Comparison of ENCODE assay signal across 10 cellular contexts in the genomic region with DNA sequence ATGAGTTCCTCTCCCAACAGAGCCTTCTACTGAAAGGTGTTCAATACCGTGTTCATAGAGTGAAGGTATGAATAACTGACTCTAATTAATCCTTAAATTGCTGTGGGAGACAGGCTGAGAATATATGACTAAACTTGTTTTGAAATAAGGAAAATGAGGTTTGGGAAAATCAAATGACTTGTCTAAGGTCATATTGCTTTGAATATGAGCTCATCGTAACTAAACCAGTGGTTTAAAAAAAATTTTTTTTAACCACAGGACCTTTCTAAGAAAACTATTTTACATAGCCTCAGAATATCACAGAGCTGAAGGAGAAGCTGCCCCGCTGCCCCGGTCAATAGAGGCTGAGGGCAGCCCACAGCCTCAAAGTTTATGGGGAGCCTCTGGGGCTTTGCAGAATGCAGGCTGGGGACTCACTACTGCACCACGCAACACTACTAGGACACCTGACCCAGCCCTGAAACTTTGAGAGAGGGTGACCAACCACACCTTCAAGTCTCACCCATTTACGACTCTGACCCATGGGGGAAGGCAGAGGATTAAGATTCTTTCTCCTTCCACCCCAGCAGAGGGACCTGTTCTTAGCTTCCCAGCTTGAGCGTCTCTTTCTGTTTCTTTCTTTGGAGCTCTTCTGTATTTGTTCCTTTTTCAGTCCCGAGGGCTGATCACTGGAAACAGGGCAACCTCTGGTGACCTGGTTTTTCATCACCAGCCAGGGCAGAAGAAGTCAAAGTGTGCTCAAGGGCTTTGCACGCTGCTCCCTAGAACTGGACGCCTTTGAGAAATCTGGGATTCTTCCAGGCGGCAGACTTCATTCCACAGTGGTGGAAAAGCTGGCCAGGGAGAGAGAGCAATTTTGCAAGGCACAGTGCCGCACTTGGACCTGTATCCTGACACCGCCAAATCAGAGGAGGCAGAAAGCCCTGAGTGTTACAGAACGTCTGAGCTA.
DNase-seq lines count a peak whose midpoint lies in the region; ATAC-seq, FAIRE-seq and TF ChIP-seq lines count a peak whose summit lies in the region.
"Had no signal": no experiment of that assay in that cellular context is flagged by ENCODE, and none has a peak within 500 bp of the region (broad histone marks: within the 10 kb centered on the region; RNA-seq: fewer than 3 reads in every experiment).

No MANE protein-coding gene starts in this region.

- no peak overlapping the region for H3K9ac ChIP-seq in adipocyte (ENCODE audit: low read length)
- H3K9ac ChIP-seq in neural progenitor cell, result no peak overlapping the region

- WGBS in upper lobe of left lung, 2 donors, result 73 to 81% methylated on average over 14 of the region's 14 CpGs

- H3F3A ChIP-seq in neural progenitor cell (ENCODE audit: low read depth), result no peaks in the 10 kb centered on the region

- no peaks in the 10 kb centered on the region for H3K27me3 Mint-ChIP-seq in neural progenitor cell (ENCODE audit: insufficient read depth, low read depth)

- H2AFZ ChIP-seq in neural progenitor cell (replicated peaks), result peak overlapping the region; percentile 42

- H3K9me3 Mint-ChIP-seq in neural progenitor cell, result no peaks in the 10 kb centered on the region
- H3K9me3 Mint-ChIP-seq: T-helper 1 cell treated with Interleukin-12 subunit alpha and Interleukin-12 subunit beta and Interleukin-4 antibody, amounts not matched to agents 30 μg/mL and 1 μg/mL, for 36 hours had no signal

- no peak overlapping the region for H3K27ac ChIP-seq in neural progenitor cell
- no peak overlapping the region for H3K27ac ChIP-seq in upper lobe of left lung
- H3K27ac ChIP-seq: colonic mucosa had no signal

- peak; percentile 13 for TF ChIP-seq CTCF in neural progenitor cell (IDR thresholded peaks at IDR 0.05)
- TF ChIP-seq CTCF in upper lobe of left lung (IDR thresholded peaks at IDR 0.05), result no peak

- H3K4me1 Mint-ChIP-seq in neural progenitor cell, result peaks cover 17% of the 10 kb centered on the region

- no peak overlapping the region for H3K27ac Mint-ChIP-seq in neural progenitor cell
- H3K27ac Mint-ChIP-seq: T-helper 1 cell treated with Interleukin-12 subunit alpha and Interleukin-12 subunit beta and Interleukin-4 antibody, amounts not matched to agents 30 μg/mL and 1 μg/mL, for 36 hours had no signal

- DNase-seq in GM12891 (ENCODE audit: insufficient read length, low spot score) (no peak), adipocyte (ENCODE audit: low read depth) (no peak), neural progenitor cell (ENCODE audit: low spot score) (peak; percentile 8), NCI-H1694 treated with DMSO at 0.1 percent for 48 hours (lab: John Stamatoyannopoulos, UW) (no peak), upper lobe of left lung (no peak), NCI-H1436 treated with DMSO at 0.1 percent for 48 hours (lab: John Stamatoyannopoulos, UW) (no peak)
- DNase-seq: colonic mucosa had no signal

- H3K36me3 Mint-ChIP-seq in neural progenitor cell, result no peaks in the 10 kb centered on the region

- ATAC-seq in GM21737 (IDR thresholded peaks at IDR 0.05; ENCODE audit: unreplicated experiment) (peak; percentile 52), upper lobe of left lung (ENCODE audit: low FRiP score in 2 of 2) (no peak), GM21526 (IDR thresholded peaks at IDR 0.05; ENCODE audit: low FRiP score, unreplicated experiment) (no peak)

- H3K9me3 ChIP-seq in adipocyte (ENCODE audit: control insufficient read depth, low read length), result no peaks in the 10 kb centered on the region
- no peaks in the 10 kb centered on the region for H3K9me3 ChIP-seq in neural progenitor cell (ENCODE audit: low read depth)
- H3K9me3 ChIP-seq in upper lobe of left lung, result no peaks in the 10 kb centered on the region
- H3K9me3 ChIP-seq: colonic mucosa had no signal

- H3K4me2 ChIP-seq in neural progenitor cell, result no peak overlapping the region

- no peaks in the 10 kb centered on the region for H3K79me2 ChIP-seq in neural progenitor cell (ENCODE audit: low read depth)

- no peak for TF ChIP-seq EP300 in upper lobe of left lung (IDR thresholded peaks at IDR 0.05)

- H3K4me3 ChIP-seq in adipocyte (ENCODE audit: low read length) (peak overlapping the region; percentile 31), neural progenitor cell (no peak overlapping the region), upper lobe of left lung (no peak overlapping the region)
- H3K4me3 ChIP-seq: colonic mucosa had no signal

- H3K4me3 Mint-ChIP-seq in neural progenitor cell, result no peak overlapping the region
- H3K4me3 Mint-ChIP-seq: T-helper 1 cell treated with Interleukin-12 subunit alpha and Interleukin-12 subunit beta and Interleukin-4 antibody, amounts not matched to agents 30 μg/mL and 1 μg/mL, for 36 hours had no signal

- TF ChIP-seq POLR2A in GM12891 (IDR thresholded peaks at IDR 0.05; ENCODE audit: low read depth, low read length), result no peak
- TF ChIP-seq POLR2A in upper lobe of left lung (IDR thresholded peaks at IDR 0.05), result no peak

- H3K27me3 ChIP-seq in adipocyte (replicated peaks; ENCODE audit: control insufficient read depth, insufficient read depth, low read length) (no peaks in the 10 kb centered on the region), neural progenitor cell (no peaks in the 10 kb centered on the region), upper lobe of left lung (no peaks in the 10 kb centered on the region)
- H3K27me3 ChIP-seq: colonic mucosa had no signal

- peak; percentile 31 for FAIRE-seq in GM12891 (lab: Jason Lieb, UNC)

- H4K20me1 ChIP-seq in neural progenitor cell (ENCODE audit: low read depth), result no peaks in the 10 kb centered on the region

- H3K4me1 ChIP-seq in adipocyte (ENCODE audit: control insufficient read depth, insufficient read depth, low read length) (peaks cover 22% of the 10 kb centered on the region), neural progenitor cell (peaks cover 4% of the 10 kb centered on the region), upper lobe of left lung (peaks cover 0 to 20% (median 8%) of the 10 kb centered on the region in 4 donors)
- H3K4me1 ChIP-seq: colonic mucosa had no signal

- H3K36me3 ChIP-seq in adipocyte (ENCODE audit: control insufficient read depth, insufficient read depth, low read length, severe bottlenecking) (no peaks in the 10 kb centered on the region), neural progenitor cell (no peaks in the 10 kb centered on the region), upper lobe of left lung (no peaks in the 10 kb centered on the region)
- H3K36me3 ChIP-seq: colonic mucosa had no signal

TF ChIP-seq in GM12891, 5 proteins besides CTCF, POLR2A, EP300 and RAD21:
- TF ChIP-seq PAX5 (IDR thresholded peaks at IDR 0.05; ENCODE audit: insufficient read depth, low read length, severe bottlenecking) (no peak), TAF1 (IDR thresholded peaks at IDR 0.05; ENCODE audit: low read depth, low read length) (no peak), SPI1 (IDR thresholded peaks at IDR 0.05; ENCODE audit: low read depth, low read length) (no peak), POU2F2 (IDR thresholded peaks at IDR 0.05; ENCODE audit: low read depth, low read length) (no peak), POLR2AphosphoS5 (IDR thresholded peaks at IDR 0.05; ENCODE audit: low read depth, low read length) (no peak)
